ENCODE assay signal across 7 cellular contexts in genomic region chr14:102140027-102140749, GRCh38. TPM values are rescaled to one million over a fixed set of nuclear protein-coding genes. Genes with fewer than 3 reads are reported as not detected.
DNase-seq lines count a peak whose midpoint lies in the region; ATAC-seq, FAIRE-seq and TF ChIP-seq lines count a peak whose summit lies in the region.

No MANE protein-coding gene starts in this region.

- ATAC-seq in GM18502 (IDR thresholded peaks at IDR 0.05; ENCODE audit: poor library complexity, unreplicated experiment) (peak; percentile 21), HG02610 (IDR thresholded peaks at IDR 0.05; ENCODE audit: unreplicated experiment) (peak; percentile 22), omental fat pad (ENCODE audit: low FRiP score) (peak; percentile 35)

- no peak for TF ChIP-seq CTCF in omental fat pad (IDR thresholded peaks at IDR 0.05)

- FAIRE-seq in urothelium cell line (lab: Jason Lieb, UNC): no peak

- DNase-seq in NCI-H524 treated with DMSO at 0.1 percent for 48 hours (lab: John Stamatoyannopoulos, UW) (peak; percentile 16), germinal center (ENCODE audit: low spot score) (peak; percentile 39), omental fat pad (ENCODE audit: low spot score) (peak; percentile 31), urothelium cell line (ENCODE audit: low spot score) (peak; percentile 9)
- peak; percentile 8 for DNase-seq in activated T-helper 9 cell treated with anti-CD3 and anti-CD28 coated beads, Interleukin-2, amount 50 U/mL, for 16 hours (ENCODE audit: low read depth)

RNA-seq across cellular contexts. Expression of gene WDR20, which starts 0.5 kb away (rescaled TPM):
- 10 to 100 TPM; 20.2 to 26.4 (median 22.0) TPM for total RNA-seq in omental fat pad

RNA-seq across cellular contexts. Expression of gene HSP90AA1, which starts 53.3 kb away (rescaled TPM):
- total RNA-seq in omental fat pad: 1,000 to 10,000 TPM in 1 of 4 donors, 100 to 1,000 TPM in 3; 453 to 1,533 (median 691) TPM

Comparison
In these comparisons a context has a peak if more than half of its experiments do, and no peak if none do; other contexts are left out.
1. Peak in every context shown above with its lines: DNase-seq and ATAC-seq.